8 cellular contexts compared by ENCODE assay signal in the genomic region with DNA sequence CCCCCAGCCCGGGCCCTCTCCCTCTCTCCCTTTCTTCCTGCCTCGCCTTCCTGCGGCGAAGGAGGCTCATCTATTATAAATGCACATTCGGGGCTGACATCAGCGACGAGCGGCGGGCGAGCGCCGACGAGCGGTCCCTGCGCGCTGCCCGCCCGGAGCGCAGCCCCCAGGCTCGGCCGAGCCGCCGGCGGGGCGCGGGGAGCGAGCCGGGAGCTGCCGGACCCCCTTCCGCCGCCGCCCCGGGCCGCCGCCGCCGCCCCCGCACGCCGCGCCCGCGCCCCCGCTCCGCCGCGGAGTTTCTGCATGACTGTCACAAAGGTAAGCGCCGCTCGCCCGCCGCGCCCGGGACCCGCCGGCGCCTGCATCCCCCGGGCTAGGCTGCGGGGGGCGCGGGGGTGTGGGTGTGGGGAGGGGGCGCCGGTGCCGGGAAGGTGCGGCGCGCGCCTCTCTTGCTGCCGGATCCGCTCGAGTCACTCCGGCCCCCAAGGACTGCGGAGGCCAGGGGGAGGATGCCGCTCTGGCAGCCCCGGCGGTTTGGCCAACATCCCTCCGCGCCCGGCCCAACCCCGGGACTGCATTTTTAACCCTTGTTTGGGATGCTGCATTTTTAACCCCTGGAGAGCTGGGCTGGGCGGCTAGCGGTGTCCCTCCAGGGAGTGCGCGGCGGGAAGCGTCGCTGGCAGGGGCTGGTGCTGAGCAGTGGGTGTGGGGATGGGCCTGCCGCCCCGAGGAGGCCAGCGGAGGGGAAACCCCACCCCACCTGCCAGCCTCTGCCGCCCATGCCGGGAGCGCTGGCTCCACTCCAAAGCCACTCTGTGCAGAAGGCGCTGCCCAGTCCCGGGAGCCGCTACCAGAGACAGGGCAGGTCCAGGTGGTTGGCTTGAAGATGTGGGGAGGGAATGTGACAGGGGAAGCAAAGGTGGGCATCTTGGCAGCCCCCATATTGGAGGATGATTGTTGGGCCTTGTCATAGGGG. TPM values are rescaled to one million over a fixed set of nuclear protein-coding genes. Genes with fewer than 3 reads are reported as not detected.
DNase-seq lines count a peak whose midpoint lies in the region; ATAC-seq and TF ChIP-seq lines count a peak whose summit lies in the region.

A gene with protein sequence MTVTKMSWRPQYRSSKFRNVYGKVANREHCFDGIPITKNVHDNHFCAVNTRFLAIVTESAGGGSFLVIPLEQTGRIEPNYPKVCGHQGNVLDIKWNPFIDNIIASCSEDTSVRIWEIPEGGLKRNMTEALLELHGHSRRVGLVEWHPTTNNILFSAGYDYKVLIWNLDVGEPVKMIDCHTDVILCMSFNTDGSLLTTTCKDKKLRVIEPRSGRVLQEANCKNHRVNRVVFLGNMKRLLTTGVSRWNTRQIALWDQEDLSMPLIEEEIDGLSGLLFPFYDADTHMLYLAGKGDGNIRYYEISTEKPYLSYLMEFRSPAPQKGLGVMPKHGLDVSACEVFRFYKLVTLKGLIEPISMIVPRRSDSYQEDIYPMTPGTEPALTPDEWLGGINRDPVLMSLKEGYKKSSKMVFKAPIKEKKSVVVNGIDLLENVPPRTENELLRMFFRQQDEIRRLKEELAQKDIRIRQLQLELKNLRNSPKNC (plus strand): TSS at position 34 of the 976 bp plus-strand sequence. CDS start 270 bp downstream, at position 304.

- CTCF ChIA-PET in HEK293 (lab: Yijun Ruan, JAX) = interaction anchor here (1.0 to 3.9 kb wide), 3 partner anchors 94 to 96 kb away, joined by 3 to 31 read pairs (median 4); no protein-coding TSS in a partner anchor

- no peak within 1 kb of the TSS for H3K9ac ChIP-seq in muscle layer of colon (ENCODE audit: low read length)

- H3K27ac Mint-ChIP-seq in T-helper 17 cell (no peak within 1 kb of the TSS), type B pancreatic cell (peak within 1 kb of the TSS; percentile 82)

- POLR2A ChIA-PET in HEK293 (lab: Yijun Ruan, JAX) = interaction anchor here (1.0 kb wide), 1 partner anchor 20 kb away, joined by 3 read pairs; no protein-coding TSS in a partner anchor

- H3K27ac ChIP-seq in HEK293 (ENCODE audit: extremely low read depth, low read depth, low read length) (peak within 1 kb of the TSS; percentile 81; the same call in 1 of the 2 replicates), muscle layer of colon (ENCODE audit: low read depth, low read length) (no peak within 1 kb of the TSS)

- H3K4me3 Mint-ChIP-seq in T-helper 17 cell = peak within 1 kb of the TSS; percentile 86
- H3K4me3 Mint-ChIP-seq in type B pancreatic cell = peak within 1 kb of the TSS; percentile 89

- peaks cover 15% of the 10 kb centered on the region for H3K4me1 Mint-ChIP-seq in T-helper 17 cell
- peaks cover 24% of the 10 kb centered on the region for H3K4me1 Mint-ChIP-seq in type B pancreatic cell (ENCODE audit: unreplicated experiment)

- H3K27me3 Mint-ChIP-seq in T-helper 17 cell (peaks cover 48% of the 10 kb centered on the region), type B pancreatic cell (peaks cover 46% of the 10 kb centered on the region)

- H3K4me1 ChIP-seq in HEK293 (ENCODE audit: control insufficient read depth, insufficient read depth, low read length) (peaks cover 13% of the 10 kb centered on the region), muscle layer of colon (ENCODE audit: insufficient read depth, low read length) (peaks cover 9% of the 10 kb centered on the region)

- TF ChIP-seq CTCF in AG09309 (IDR thresholded peaks at IDR 0.05; ENCODE audit: control insufficient read depth, insufficient read depth, low read depth, low read length, missing control alignments) (no peak), HEK293 (tag by site-specific recombination; IDR thresholded peaks at IDR 0.05) (peak; percentile 30), epithelial cell of esophagus (IDR thresholded peaks at IDR 0.05; ENCODE audit: insufficient read depth, low read depth, low read length, missing control alignments) (no peak), type B pancreatic cell (conservative IDR thresholded peaks at IDR 0.05) (no peak)

- H3K36me3 ChIP-seq in HEK293 (ENCODE audit: control insufficient read depth in 2 of 2, insufficient read depth in 1 of 2, low read length in 2 of 2) (no peaks in the 10 kb centered on the region), muscle layer of colon (ENCODE audit: insufficient read depth, low read length) (no peaks in the 10 kb centered on the region)

- peak within 1 kb of the TSS; percentile 40 for H3K4me3 ChIP-seq in AG09309 (ENCODE audit: control insufficient read depth, low read depth, low read length)
- peak within 1 kb of the TSS; percentile 37 for H3K4me3 ChIP-seq in HEK293 (ENCODE audit: low read depth, low read length)
- H3K4me3 ChIP-seq in epithelial cell of esophagus (ENCODE audit: low read length) = peak within 1 kb of the TSS; percentile 24
- H3K4me3 ChIP-seq in muscle layer of colon (ENCODE audit: low read depth in 1 of 2, low read length in 2 of 2) = peak within 1 kb of the TSS; percentile 47 to 60

- DNase-seq in AG09309 (ENCODE audit: low read depth) (no peak), T-helper 17 cell (no peak), epithelial cell of esophagus (ENCODE audit: low read depth) (peak; percentile 30), type B pancreatic cell (ENCODE audit: extremely low spot score, unreplicated experiment) (no peak)

- H3K9me3 ChIP-seq in HEK293 (ENCODE audit: control insufficient read depth, insufficient read depth, low read depth, low read length) (no peaks in the 10 kb centered on the region), T-helper 17 cell (ENCODE audit: control insufficient read depth, low read length, poor library complexity, severe bottlenecking) (no peaks in the 10 kb centered on the region), muscle layer of colon (ENCODE audit: low read length) (peaks cover 3% of the 10 kb centered on the region)

- peaks cover 3% of the 10 kb centered on the region for H3K36me3 Mint-ChIP-seq in T-helper 17 cell (ENCODE audit: low read depth)
- H3K36me3 Mint-ChIP-seq in type B pancreatic cell = no peaks in the 10 kb centered on the region

- H3K9me3 Mint-ChIP-seq in type B pancreatic cell = no peaks in the 10 kb centered on the region

- ATAC-seq in T-helper 17 cell (no peak), GM19023 (IDR thresholded peaks at IDR 0.05; ENCODE audit: unreplicated experiment) (no peak), GM21526 (IDR thresholded peaks at IDR 0.05; ENCODE audit: low FRiP score, unreplicated experiment) (no peak)

- H3K27me3 ChIP-seq in muscle layer of colon (ENCODE audit: control insufficient read depth in 1 of 2, insufficient read depth in 2 of 2, low read length in 2 of 2) = peaks cover 8 to 42% of the 10 kb centered on the region in 2 donors

TF ChIP-seq in HEK293, 187 proteins besides CTCF, POLR2A, EP300 and RAD21 (continues in another document):
- TF ChIP-seq ZNF18 (tag by site-specific recombination; IDR thresholded peaks at IDR 0.05) (no peak), TCF7L2 (IDR thresholded peaks at IDR 0.05; ENCODE audit: borderline replicate concordance, low read depth, low read length) (no peak), ZFHX2 (tag by site-specific recombination; conservative IDR thresholded peaks at IDR 0.05) (peak; percentile 94), KLF9 (tag by site-specific recombination; IDR thresholded peaks at IDR 0.05; ENCODE audit: low read depth) (peak; percentile 74), ZNF830 (tag by site-specific recombination; IDR thresholded peaks at IDR 0.05; ENCODE audit: low read depth) (no peak), SCRT1 (tag by site-specific recombination; IDR thresholded peaks at IDR 0.05; ENCODE audit: borderline replicate concordance) (no peak), ZNF121 (tag by site-specific recombination; IDR thresholded peaks at IDR 0.05) (peak; percentile 28; the same call in 1 of the 2 replicates), ZNF707 (tag by site-specific recombination; IDR thresholded peaks at IDR 0.05) (no peak), ZFP3 (tag by site-specific recombination; IDR thresholded peaks at IDR 0.05; ENCODE audit: low read depth) (no peak), ZNF510 (tag by site-specific recombination; IDR thresholded peaks at IDR 0.05; ENCODE audit: insufficient replicate concordance) (no peak)
- TF ChIP-seq, protein P1, sequence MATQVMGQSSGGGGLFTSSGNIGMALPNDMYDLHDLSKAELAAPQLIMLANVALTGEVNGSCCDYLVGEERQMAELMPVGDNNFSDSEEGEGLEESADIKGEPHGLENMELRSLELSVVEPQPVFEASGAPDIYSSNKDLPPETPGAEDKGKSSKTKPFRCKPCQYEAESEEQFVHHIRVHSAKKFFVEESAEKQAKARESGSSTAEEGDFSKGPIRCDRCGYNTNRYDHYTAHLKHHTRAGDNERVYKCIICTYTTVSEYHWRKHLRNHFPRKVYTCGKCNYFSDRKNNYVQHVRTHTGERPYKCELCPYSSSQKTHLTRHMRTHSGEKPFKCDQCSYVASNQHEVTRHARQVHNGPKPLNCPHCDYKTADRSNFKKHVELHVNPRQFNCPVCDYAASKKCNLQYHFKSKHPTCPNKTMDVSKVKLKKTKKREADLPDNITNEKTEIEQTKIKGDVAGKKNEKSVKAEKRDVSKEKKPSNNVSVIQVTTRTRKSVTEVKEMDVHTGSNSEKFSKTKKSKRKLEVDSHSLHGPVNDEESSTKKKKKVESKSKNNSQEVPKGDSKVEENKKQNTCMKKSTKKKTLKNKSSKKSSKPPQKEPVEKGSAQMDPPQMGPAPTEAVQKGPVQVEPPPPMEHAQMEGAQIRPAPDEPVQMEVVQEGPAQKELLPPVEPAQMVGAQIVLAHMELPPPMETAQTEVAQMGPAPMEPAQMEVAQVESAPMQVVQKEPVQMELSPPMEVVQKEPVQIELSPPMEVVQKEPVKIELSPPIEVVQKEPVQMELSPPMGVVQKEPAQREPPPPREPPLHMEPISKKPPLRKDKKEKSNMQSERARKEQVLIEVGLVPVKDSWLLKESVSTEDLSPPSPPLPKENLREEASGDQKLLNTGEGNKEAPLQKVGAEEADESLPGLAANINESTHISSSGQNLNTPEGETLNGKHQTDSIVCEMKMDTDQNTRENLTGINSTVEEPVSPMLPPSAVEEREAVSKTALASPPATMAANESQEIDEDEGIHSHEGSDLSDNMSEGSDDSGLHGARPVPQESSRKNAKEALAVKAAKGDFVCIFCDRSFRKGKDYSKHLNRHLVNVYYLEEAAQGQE (tag by site-specific recombination; IDR thresholded peaks at IDR 0.05) = no peak

RNA-seq across cellular contexts. Expression of the gene that starts here (rescaled TPM):
- total RNA-seq in T-helper 17 cell (not detected), type B pancreatic cell (ENCODE audit: low replicate concordance) (1.6 and 3.9 TPM in 2 replicates)
